Comparison of ENCODE assay signal across 32 cellular contexts in genomic region chr20:45509091-45509490, GRCh38. TPM values are rescaled to one million over a fixed set of nuclear protein-coding genes. Genes with fewer than 3 reads are reported as not detected.
"Had no signal": no experiment of that assay in that cellular context is flagged by ENCODE, and none has a peak within 500 bp of the region (broad histone marks: within the 10 kb centered on the region; RNA-seq: fewer than 3 reads in every experiment).

No MANE protein-coding gene starts in this region.

- H3K9me3 Mint-ChIP-seq: dendritic cell treated with granulocyte-macrophage colony-stimulating factor and Interleukin-4, amounts not matched to agents 40 ng/mL and 50 ng/mL, for 4 days; effector memory CD8-positive, alpha-beta T cell; naive thymus-derived CD4-positive, alpha-beta T cell had no signal

- H3K36me3 ChIP-seq: colonic mucosa, esophagus muscularis mucosa, gastrocnemius medialis, heart right ventricle, left lung, lower lobe of right lung had no signal

- DNase-seq: colonic mucosa; cortex of kidney; effector CD4-positive, alpha-beta T cell; effector memory CD8-positive, alpha-beta T cell; foreskin fibroblast; foreskin melanocyte; gastrocnemius medialis; glutamatergic neuron; head of caudate nucleus; heart right ventricle; hippocampal formation; left cardiac atrium; left lung; left ventricle myocardium superior; lower lobe of right lung; mesenchymal stem cell; midbrain; naive thymus-derived CD4-positive, alpha-beta T cell had no signal

- H3K4me3 ChIP-seq: colonic mucosa, esophagus muscularis mucosa, gastrocnemius medialis, heart right ventricle, left lung, lower lobe of right lung had no signal

- H3K9me3 ChIP-seq: colonic mucosa, esophagus muscularis mucosa, gastrocnemius medialis, heart right ventricle, left lung, lower lobe of right lung had no signal

- H3K27ac Mint-ChIP-seq: dendritic cell treated with granulocyte-macrophage colony-stimulating factor and Interleukin-4, amounts not matched to agents 40 ng/mL and 50 ng/mL, for 4 days; effector memory CD8-positive, alpha-beta T cell; naive thymus-derived CD4-positive, alpha-beta T cell had no signal

- H3K27ac ChIP-seq: colonic mucosa, esophagus muscularis mucosa, gastrocnemius medialis, heart right ventricle, left lung, lower lobe of right lung had no signal

- H3K36me3 Mint-ChIP-seq: naive thymus-derived CD4-positive, alpha-beta T cell had no signal

- H3K4me1 ChIP-seq: colonic mucosa, esophagus muscularis mucosa, gastrocnemius medialis, heart right ventricle, left lung, lower lobe of right lung had no signal

- H3K27me3 ChIP-seq: colonic mucosa, gastrocnemius medialis had no signal

- H3K4me3 Mint-ChIP-seq: dendritic cell treated with granulocyte-macrophage colony-stimulating factor and Interleukin-4, amounts not matched to agents 40 ng/mL and 50 ng/mL, for 4 days; effector memory CD8-positive, alpha-beta T cell; naive thymus-derived CD4-positive, alpha-beta T cell had no signal

RNA-seq across cellular contexts. Expression of gene SPINT3, which starts 6.3 kb away (rescaled TPM):
- total RNA-seq: chondrocyte; colonic mucosa; dermis microvascular lymphatic vessel endothelial cell; endothelial cell of umbilical vein; epithelial cell of proximal tubule; esophagus muscularis mucosa; gastrocnemius medialis; glomerular endothelial cell; heart right ventricle; kidney epithelial cell; left cardiac atrium; left lung; left ventricle myocardium superior; lower leg skin; lower lobe of right lung; lung microvascular endothelial cell; mononuclear cell; mucosa of gallbladder; naive thymus-derived CD4-positive, alpha-beta T cell had no signal
- polyA plus RNA-seq: endothelial cell of umbilical vein; esophagus; heart right ventricle; keratinocyte; naive thymus-derived CD4-positive, alpha-beta T cell had no signal

RNA-seq across cellular contexts. Expression of gene WFDC6, which starts 30.2 kb away (rescaled TPM):
- total RNA-seq: chondrocyte; colonic mucosa; dermis microvascular lymphatic vessel endothelial cell; endothelial cell of umbilical vein; epithelial cell of proximal tubule; esophagus muscularis mucosa; gastrocnemius medialis; glomerular endothelial cell; heart right ventricle; kidney epithelial cell; left cardiac atrium; left lung; left ventricle myocardium superior; lower lobe of right lung; lung microvascular endothelial cell; mononuclear cell; mucosa of gallbladder; naive thymus-derived CD4-positive, alpha-beta T cell had no signal
- polyA plus RNA-seq: endothelial cell of umbilical vein; esophagus; heart right ventricle; keratinocyte; naive thymus-derived CD4-positive, alpha-beta T cell had no signal

RNA-seq across cellular contexts. Expression of gene EPPIN, which starts 38.1 kb away (rescaled TPM):
- total RNA-seq: chondrocyte; colonic mucosa; dermis microvascular lymphatic vessel endothelial cell; endothelial cell of umbilical vein; epithelial cell of proximal tubule; esophagus muscularis mucosa; gastrocnemius medialis; glomerular endothelial cell; heart right ventricle; kidney epithelial cell; left lung; left ventricle myocardium superior; lower leg skin; lung microvascular endothelial cell; mononuclear cell; mucosa of gallbladder; naive thymus-derived CD4-positive, alpha-beta T cell had no signal
- polyA plus RNA-seq: endothelial cell of umbilical vein; esophagus; heart right ventricle; keratinocyte; naive thymus-derived CD4-positive, alpha-beta T cell had no signal

RNA-seq across cellular contexts. Expression of gene WFDC2, which starts 39.5 kb away (rescaled TPM):
- total RNA-seq: chondrocyte, dermis microvascular lymphatic vessel endothelial cell, endothelial cell of umbilical vein, gastrocnemius medialis, glomerular endothelial cell, lung microvascular endothelial cell, mononuclear cell had no signal
- polyA plus RNA-seq: endothelial cell of umbilical vein; keratinocyte; naive thymus-derived CD4-positive, alpha-beta T cell had no signal
